Comparison of ENCODE assay signal across 19 cellular contexts in genomic region chr9:86355814-86356213, GRCh38. TPM values are rescaled to one million over a fixed set of nuclear protein-coding genes. Genes with fewer than 3 reads are reported as not detected.
DNase-seq lines count a peak whose midpoint lies in the region; ATAC-seq and TF ChIP-seq lines count a peak whose summit lies in the region.
"Had no signal": no experiment of that assay in that cellular context is flagged by ENCODE, and none has a peak within 500 bp of the region (broad histone marks: within the 10 kb centered on the region; RNA-seq: fewer than 3 reads in every experiment).

No MANE protein-coding gene starts in this region.

- CTCF ChIA-PET in PC-3 (lab: Charles Lee) (no interaction called here), HEK293T (lab: Yijun Ruan, JAX) (interaction anchor here (0.6 kb wide), 1 partner anchor 65 kb away, joined by 3 read pairs; no protein-coding TSS in a partner anchor)

- peaks cover 16% of the 10 kb centered on the region for H3K4me1 ChIP-seq in GM23338 (ENCODE audit: insufficient read depth)
- peaks cover 15% of the 10 kb centered on the region for H3K4me1 ChIP-seq in PC-3 (ENCODE audit: insufficient read depth, low read length)
- H3K4me1 ChIP-seq in osteoblast (ENCODE audit: insufficient read depth, low read length): peaks cover 26% of the 10 kb centered on the region

- H3K4me3 ChIP-seq in GM23338 (no peak overlapping the region), PC-3 (ENCODE audit: low read length) (peak overlapping the region; percentile 100; the same call in 1 of the 2 replicates), osteoblast (ENCODE audit: insufficient read depth, low read length) (no peak overlapping the region)
- H3K4me3 ChIP-seq: body of pancreas had no signal

- no peak overlapping the region for H3K27ac ChIP-seq in GM23338 (ENCODE audit: low read depth)
- peak overlapping the region; percentile 52 for H3K27ac ChIP-seq in PC-3 (ENCODE audit: low read length)
- peak overlapping the region; percentile 95 for H3K27ac ChIP-seq in epithelial cell of prostate
- H3K27ac ChIP-seq in osteoblast (ENCODE audit: low read depth, low read length): no peak overlapping the region

- H3K4me2 ChIP-seq in GM23338 (0 out of 2 replicates have a peak overlapping the region, but pooled peaks have one; percentile 75), PC-3 (ENCODE audit: low read length) (peak overlapping the region; percentile 99), osteoblast (ENCODE audit: insufficient read depth, low read length) (no peak overlapping the region)

- H3K36me3 ChIP-seq in GM23338 (ENCODE audit: insufficient read depth): no peaks in the 10 kb centered on the region
- no peaks in the 10 kb centered on the region; the same call in 1 of the 2 replicates for H3K36me3 ChIP-seq in PC-3 (ENCODE audit: low read depth, low read length)
- peaks cover 2% of the 10 kb centered on the region for H3K36me3 ChIP-seq in osteoblast (ENCODE audit: insufficient read depth, low read length)

- intact Hi-C loops in PC-3 (cut with micrococcal nuclease): loop anchor here (10.0 kb wide), 3 partner anchors 49 to 261 kb away; partner anchors contain the start of gene GOLM1
- intact Hi-C loops in CD14-positive monocyte (cut with micrococcal nuclease): loop anchor here in 1 of 2 donors (10.0 kb wide), 1 partner anchor 409 kb away; no protein-coding TSS in a partner anchor

- H3K9ac ChIP-seq in PC-3 (ENCODE audit: low read length): 0 out of 2 replicates have a peak overlapping the region, but pooled peaks have one; percentile 85
- H3K9ac ChIP-seq: SK-N-SH had no signal

- ATAC-seq in GM23338 (no peak), PC-3 (0 out of 2 replicates have a peak, but pooled peaks have one; percentile 6)
- no peak for ATAC-seq in activated naive CD4-positive, alpha-beta T cell treated with anti-CD3 and anti-CD28 coated beads, Interleukin-2, amount 50 U/mL, for 72 hours
- ATAC-seq: body of pancreas had no signal

- BruUV-seq in PC-3 (replicated peaks; lab: Mats Ljungman, UMichigan): no TSS peak

- H3K9me2 ChIP-seq in GM23338 (ENCODE audit: insufficient read depth) (no peaks in the 10 kb centered on the region), PC-3 (replicated peaks; ENCODE audit: low read length) (no peaks in the 10 kb centered on the region)
- H3K9me2 ChIP-seq: SK-N-SH had no signal

- H3K27me3 Mint-ChIP-seq in GM23338 (ENCODE audit: insufficient read depth, low read depth, poor library complexity) (peaks cover 4% of the 10 kb centered on the region), CD14-positive monocyte (ENCODE audit: low read depth in 3 of 3) (peaks cover 0 to 2% (median 0%) of the 10 kb centered on the region in 3 donors)
- H3K27me3 Mint-ChIP-seq: activated naive CD8-positive, alpha-beta T cell had no signal

- H3K27ac Mint-ChIP-seq in GM23338: no peak overlapping the region
- no peak overlapping the region for H3K27ac Mint-ChIP-seq in CD14-positive monocyte
- peak overlapping the region in 1 of 2 donors; percentile 100 for H3K27ac Mint-ChIP-seq in activated naive CD4-positive, alpha-beta T cell treated with anti-CD3 and anti-CD28 coated beads, Interleukin-2, amount 50 U/mL, for 72 hours

- no peaks in the 10 kb centered on the region for H3K9me3 ChIP-seq in PC-3 (ENCODE audit: low read length)
- H3K9me3 ChIP-seq in osteoblast (ENCODE audit: low read depth, low read length): no peaks in the 10 kb centered on the region
- H3K9me3 ChIP-seq: body of pancreas, SK-N-SH had no signal

- H3F3A ChIP-seq in GM23338 (replicated peaks; ENCODE audit: low read depth) (no peaks in the 10 kb centered on the region; the same call in 1 of the 2 replicates), PC-3 (ENCODE audit: low read length, unreplicated experiment) (no peaks in the 10 kb centered on the region)

- H3K79me2 ChIP-seq in GM23338 (replicated peaks; ENCODE audit: insufficient read depth): peaks cover 30% of the 10 kb centered on the region
- peaks cover 33% of the 10 kb centered on the region for H3K79me2 ChIP-seq in PC-3 (ENCODE audit: low read length)
- H3K79me2 ChIP-seq in osteoblast (ENCODE audit: insufficient read depth, low read length): peaks cover 32% of the 10 kb centered on the region

- POLR2A ChIA-PET in PC-3 (lab: Charles Lee; ENCODE audit: unreplicated experiment): no interaction called here
- POLR2A ChIA-PET in HEK293T (lab: Yijun Ruan, JAX): no interaction called here

- peaks cover 14% of the 10 kb centered on the region for H3K36me3 Mint-ChIP-seq in GM23338 (ENCODE audit: low read depth)
- H3K36me3 Mint-ChIP-seq in CD14-positive monocyte: peaks cover 16 to 21% of the 10 kb centered on the region in 2 donors
- peaks cover 14 to 16% of the 10 kb centered on the region in 2 donors for H3K36me3 Mint-ChIP-seq in activated naive CD4-positive, alpha-beta T cell treated with anti-CD3 and anti-CD28 coated beads, Interleukin-2, amount 50 U/mL, for 72 hours

- H3K4me1 Mint-ChIP-seq in GM23338 (peaks cover 20% of the 10 kb centered on the region), CD14-positive monocyte (peaks cover 55% of the 10 kb centered on the region)

- H3K4me3 Mint-ChIP-seq in GM23338 (peak overlapping the region; percentile 97; the same call in 2 of the 3 replicates), CD14-positive monocyte (no peak overlapping the region)

- H3K9me3 Mint-ChIP-seq in GM23338 (no peaks in the 10 kb centered on the region), CD14-positive monocyte (peaks cover 0 to 5% (median 0%) of the 10 kb centered on the region in 7 donors)
- no peaks in the 10 kb centered on the region for H3K9me3 Mint-ChIP-seq in activated naive CD4-positive, alpha-beta T cell treated with anti-CD3 and anti-CD28 coated beads, Interleukin-2, amount 50 U/mL, for 72 hours
- H3K9me3 Mint-ChIP-seq: activated T-cell treated with anti-CD3 and anti-CD28 coated beads, Interleukin-2, amount 50 U/mL, for 24 hours had no signal

- DNase-seq in GM23338 (ENCODE audit: low spot score) (no peak), PC-3 (peak; percentile 79), epithelial cell of prostate (ENCODE audit: low read depth, low spot score) (no peak), osteoblast (ENCODE audit: insufficient read length, low spot score, missing footprints) (peak; percentile 80), HEK293T (ENCODE audit: extremely low spot score) (no peak), CD14-positive monocyte (ENCODE audit: low spot score) (no peak), RKO (ENCODE audit: low spot score) (no peak)
- no peak for DNase-seq in activated naive CD4-positive, alpha-beta T cell treated with anti-CD3 and anti-CD28 coated beads, Interleukin-2, amount 50 U/mL, for 72 hours (ENCODE audit: low spot score in 2 of 2)
- DNase-seq: activated CD4-positive, alpha-beta T cell treated with anti-CD3 and anti-CD28 coated beads, Interleukin-2, amount 50 U/mL, for 1 hour; activated T-cell treated with anti-CD3 and anti-CD28 coated beads, Interleukin-2, amount 50 U/mL, for 24 hours; body of pancreas; cortex of kidney; DMS 273 treated with DMSO at 0.1 percent for 48 hours; NCI-H1417; NCI-H526 treated with DMSO at 0.1 percent for 48 hours; posterior cingulate gyrus; SK-N-SH; stimulated activated CD8-positive, alpha-beta memory T cell treated with anti-CD3 and anti-CD28 coated beads, Interleukin-4, amount 100 ng/mL, for 48 hours had no signal

- TF ChIP-seq CTCF in GM23338 (conservative IDR thresholded peaks at IDR 0.05; ENCODE audit: low read depth in 2 of 2): no peak
- TF ChIP-seq CTCF in PC-3 (conservative IDR thresholded peaks at IDR 0.05; ENCODE audit: low read depth, low read length): peak; percentile 39
- no peak for TF ChIP-seq CTCF in osteoblast (IDR thresholded peaks at IDR 0.05; ENCODE audit: extremely low read depth, low read depth, low read length)
- no peak for TF ChIP-seq CTCF in CD14-positive monocyte (IDR thresholded peaks at IDR 0.05)

- H2AFZ ChIP-seq in GM23338 (no peak overlapping the region), PC-3 (ENCODE audit: low read length) (no peak overlapping the region), osteoblast (ENCODE audit: low read length) (no peak overlapping the region)

- H3K27me3 ChIP-seq in GM23338 (ENCODE audit: insufficient read depth) (no peaks in the 10 kb centered on the region), PC-3 (ENCODE audit: low read length) (no peaks in the 10 kb centered on the region), osteoblast (ENCODE audit: insufficient read depth, low read length) (no peaks in the 10 kb centered on the region)
- H3K27me3 ChIP-seq: body of pancreas had no signal

- H4K20me1 ChIP-seq in GM23338 (replicated peaks; ENCODE audit: insufficient read depth): no peaks in the 10 kb centered on the region; the same call in 1 of the 2 replicates
- no peaks in the 10 kb centered on the region for H4K20me1 ChIP-seq in PC-3 (ENCODE audit: low read length)
- H4K20me1 ChIP-seq in osteoblast (ENCODE audit: insufficient read depth, low read length): peaks cover 2% of the 10 kb centered on the region

TF ChIP-seq in HEK293T, 16 proteins besides CTCF, POLR2A, EP300 and RAD21:
- TF ChIP-seq NFRKB (IDR thresholded peaks at IDR 0.05) (no peak), SUZ12 (IDR thresholded peaks at IDR 0.05) (no peak), ZNF384 (IDR thresholded peaks at IDR 0.05) (no peak)

RNA-seq across cellular contexts. Expression of gene TUT7, which starts 1.6 kb away (rescaled TPM):
- 23.8 and 28.4 TPM in 2 replicates for total RNA-seq in GM23338 (2014; rRNA removed; shearing (Covaris generic))
- polyA plus RNA-seq in GM23338 (2016; fragmentation: Nextera tagmentation; extraction: Ambion mirVana) (15.0 and 21.4 TPM in 2 replicates), CD14-positive monocyte (10 to 100 TPM; 14.2 to 27.9 TPM)
- total RNA-seq in PC-3 (2014; rRNA removed) (12.3 and 17.0 TPM in 2 replicates), osteoblast (39.8 and 46.9 TPM in 2 replicates)
- total RNA-seq in activated naive CD4-positive, alpha-beta T cell treated with anti-CD3 and anti-CD28 coated beads, Interleukin-2, amount 50 U/mL, for 72 hours: 10 to 100 TPM; 33.7 to 45.3 TPM

Comparison
In these comparisons a context has a peak if more than half of its experiments do, and no peak if none do; other contexts are left out.
1. DNase-seq: peak in PC-3 (single experiment) and osteoblast (single experiment); none in GM23338 (single experiment), epithelial cell of prostate (single experiment), HEK293T (single experiment), CD14-positive monocyte (single experiment), RKO (single experiment) and activated naive CD4-positive, alpha-beta T cell treated with anti-CD3 and anti-CD28 coated beads, Interleukin-2, amount 50 U/mL, for 72 hours (0 of 2).
2. H3K27ac ChIP-seq: peak in PC-3 (single experiment) and epithelial cell of prostate (single experiment); none in GM23338 (single experiment) and osteoblast (single experiment).